In genomic region chrX:25648790-25649189, GRCh38 we compare ENCODE assay signal across 6 cellular contexts.
"Had no signal": no experiment of that assay in that cellular context is flagged by ENCODE, and none has a peak within 500 bp of the region (broad histone marks: within the 10 kb centered on the region; RNA-seq: fewer than 3 reads in every experiment).

No MANE protein-coding gene starts in this region.

- DNase-seq: Karpas-422, KBM-7, KG1 had no signal

- H3K9ac ChIP-seq: KMS-11 had no signal

- FAIRE-seq: HTR-8/SVneo had no signal

- H3K4me2 ChIP-seq: KMS-11 had no signal

- H3K27ac ChIP-seq: HL-60, KMS-11 had no signal
